ENCODE assay signal across 28 cellular contexts in genomic region chr12:72146495-72146894, GRCh38.
"Had no signal": no experiment of that assay in that cellular context is flagged by ENCODE, and none has a peak within 500 bp of the region (broad histone marks: within the 10 kb centered on the region; RNA-seq: fewer than 3 reads in every experiment).

No MANE protein-coding gene starts in this region.

- H3K4me3 Mint-ChIP-seq: activated CD8-positive, alpha-beta T cell treated with anti-CD3 and anti-CD28 coated beads, Interleukin-2, amount 10 ng/mL, durations not matched to agents 7 days and 5 days; activated naive CD4-positive, alpha-beta T cell treated with anti-CD3 and anti-CD28 coated beads for 36 hours; activated naive CD8-positive, alpha-beta T cell; activated T-cell treated with anti-CD3 and anti-CD28 coated beads, Interleukin-2, amount 50 U/mL, for 24 hours; brain; central memory CD8-positive, alpha-beta T cell had no signal

- H3K9me3 ChIP-seq: Peyer's patch, SJCRH30, SK-N-SH had no signal

- H3K4me1 ChIP-seq: Peyer's patch, SJCRH30 had no signal

- H3K9me3 Mint-ChIP-seq: activated naive CD4-positive, alpha-beta T cell treated with anti-CD3 and anti-CD28 coated beads for 36 hours; activated T-cell treated with anti-CD3 and anti-CD28 coated beads, Interleukin-2, amount 50 U/mL, for 24 hours had no signal

- H3K36me3 ChIP-seq: Peyer's patch, SJCRH30 had no signal

- H3K4me3 ChIP-seq: Peyer's patch, SJCRH30 had no signal

- H3K27me3 Mint-ChIP-seq: activated naive CD8-positive, alpha-beta T cell; activated T-cell treated with anti-CD3 and anti-CD28 coated beads, Interleukin-2, amount 50 U/mL, for 24 hours; brain; central memory CD8-positive, alpha-beta T cell had no signal

- ATAC-seq: activated CD4-positive, CD25-positive, alpha-beta regulatory T cell treated with anti-CD3 and anti-CD28 coated beads, Interleukin-2, amount 50 U/mL, for 24 hours; activated CD8-positive, alpha-beta T cell treated with anti-CD3 and anti-CD28 coated beads, Interleukin-2, amount 10 ng/mL, durations not matched to agents 7 days and 5 days had no signal

- FAIRE-seq: astrocyte had no signal

- H3K9me2 ChIP-seq: SK-N-SH had no signal

- H3K4me2 ChIP-seq: SK-N-SH had no signal

- H3K27me3 ChIP-seq: Peyer's patch, SJCRH30 had no signal

- H3K4me1 Mint-ChIP-seq: brain; central memory CD8-positive, alpha-beta T cell had no signal

- H3K36me3 Mint-ChIP-seq: activated naive CD8-positive, alpha-beta T cell; brain had no signal

- H3K27ac Mint-ChIP-seq: activated CD8-positive, alpha-beta T cell treated with anti-CD3 and anti-CD28 coated beads, Interleukin-2, amount 10 ng/mL, durations not matched to agents 7 days and 5 days; activated naive CD4-positive, alpha-beta T cell treated with anti-CD3 and anti-CD28 coated beads for 36 hours; activated naive CD8-positive, alpha-beta T cell; activated T-cell treated with anti-CD3 and anti-CD28 coated beads, Interleukin-2, amount 50 U/mL, for 24 hours; brain had no signal

- H3K9ac ChIP-seq: SK-N-SH had no signal

- H3K27ac ChIP-seq: Peyer's patch, RWPE1, SJCRH30, VCaP had no signal

- DNase-seq: activated CD4-positive, alpha-beta T cell treated with anti-CD3 and anti-CD28 coated beads for 48 hours; activated CD4-positive, alpha-beta T cell treated with anti-CD3 and anti-CD28 coated beads, Interleukin-2, amount 50 U/mL, for 4 hours; activated CD8-positive, alpha-beta memory T cell treated with anti-CD3 and anti-CD28 coated beads, Interleukin-2, amount 50 U/mL, for 48 hours; activated CD8-positive, alpha-beta T cell treated with anti-CD3 and anti-CD28 coated beads, Interleukin-2, amount 10 ng/mL, durations not matched to agents 7 days and 5 days; activated effector memory CD4-positive, alpha-beta T cell treated with anti-CD3 and anti-CD28 coated beads, Interleukin-2, amount 50 U/mL, for 16 hours; activated naive CD4-positive, alpha-beta T cell treated with anti-CD3 and anti-CD28 coated beads for 36 hours; activated T-cell treated with anti-CD3 and anti-CD28 coated beads, Interleukin-2, amount 50 U/mL, for 24 hours; amygdala; IMR-90; Kasumi-1; KBM-7; NCI-H1417; NCI-H1930; NCI-H2107; NCI-H510A treated with DMSO at 0.1 percent for 48 hours; NCI-H774; Peyer's patch; Right ventricle myocardium superior; SJCRH30; SK-N-SH; T-helper 1 cell had no signal
